In genomic region chr4:42865572-42866189, GRCh38 we compare ENCODE assay signal across 8 cellular contexts. TPM values are rescaled to one million over a fixed set of nuclear protein-coding genes. Genes with fewer than 3 reads are reported as not detected.
DNase-seq lines count a peak whose midpoint lies in the region; ATAC-seq and TF ChIP-seq lines count a peak whose summit lies in the region.

No MANE protein-coding gene starts in this region.

- no peaks in the 10 kb centered on the region for H3K4me1 ChIP-seq in fibroblast of lung (ENCODE audit: control insufficient read depth, extremely low read depth, insufficient read depth, low read length)
- no peaks in the 10 kb centered on the region for H3K4me1 ChIP-seq in osteoblast (ENCODE audit: insufficient read depth, low read length)

- no peaks in the 10 kb centered on the region for H3K4me1 Mint-ChIP-seq in activated CD8-positive, alpha-beta T cell treated with anti-CD3 and anti-CD28 coated beads, Interleukin-2, amount 10 ng/mL, durations not matched to agents 7 days and 5 days (ENCODE audit: low read depth)

- POLR2A ChIA-PET in activated CD8-positive, alpha-beta T cell treated with anti-CD3 and anti-CD28 coated beads, Interleukin-2, amount 10 ng/mL, durations not matched to agents 7 days and 5 days (lab: Charles Lee): no interaction called here

- TF ChIP-seq CTCF in GM12872 (IDR thresholded peaks at IDR 0.05; ENCODE audit: insufficient read depth, low read depth, low read length) (peak; percentile 71), fibroblast of lung (conservative IDR thresholded peaks at IDR 0.05 in 1 of 2, IDR thresholded peaks at IDR 0.05 in 1 of 2; ENCODE audit: low read depth in 1 of 2, low read length in 2 of 2) (peak; percentile 67 to 70), osteoblast (IDR thresholded peaks at IDR 0.05; ENCODE audit: extremely low read depth, low read depth, low read length) (peak; percentile 60)

- no peak overlapping the region for H3K27ac Mint-ChIP-seq in activated CD8-positive, alpha-beta T cell treated with anti-CD3 and anti-CD28 coated beads, Interleukin-2, amount 10 ng/mL, durations not matched to agents 7 days and 5 days

- peaks cover 10% of the 10 kb centered on the region for H3K27me3 Mint-ChIP-seq in activated CD8-positive, alpha-beta T cell treated with anti-CD3 and anti-CD28 coated beads, Interleukin-2, amount 10 ng/mL, durations not matched to agents 7 days and 5 days (ENCODE audit: low read depth)

- CTCF ChIA-PET in activated CD8-positive, alpha-beta T cell treated with anti-CD3 and anti-CD28 coated beads, Interleukin-2, amount 10 ng/mL, durations not matched to agents 7 days and 5 days (lab: Charles Lee): interaction anchor here (1.0 to 1.8 kb wide), 6 partner anchors 297 to 494 kb away, joined by 3 to 16 read pairs (median 3); no protein-coding TSS in a partner anchor

- H3K36me3 ChIP-seq in fibroblast of lung (ENCODE audit: control insufficient read depth, insufficient read depth, low read length) (no peaks in the 10 kb centered on the region), osteoblast (ENCODE audit: insufficient read depth, low read length) (no peaks in the 10 kb centered on the region)

- H4K20me1 ChIP-seq in fibroblast of lung (ENCODE audit: control insufficient read depth, extremely low read depth, insufficient read depth, low read length) (no peaks in the 10 kb centered on the region), osteoblast (ENCODE audit: insufficient read depth, low read length) (no peaks in the 10 kb centered on the region)

- no peaks in the 10 kb centered on the region for H3K36me3 Mint-ChIP-seq in activated CD8-positive, alpha-beta T cell treated with anti-CD3 and anti-CD28 coated beads, Interleukin-2, amount 10 ng/mL, durations not matched to agents 7 days and 5 days (ENCODE audit: low read depth)

- peak; percentile 68 for ATAC-seq in HG03103 (IDR thresholded peaks at IDR 0.05; ENCODE audit: low read depth, unreplicated experiment)
- peak; percentile 44 for ATAC-seq in activated CD8-positive, alpha-beta T cell treated with anti-CD3 and anti-CD28 coated beads, Interleukin-2, amount 10 ng/mL, durations not matched to agents 7 days and 5 days

- no peak overlapping the region for H3K27ac ChIP-seq in fibroblast of lung (ENCODE audit: insufficient read depth, low read length)
- H3K27ac ChIP-seq in osteoblast (ENCODE audit: low read depth, low read length): no peak overlapping the region

- H3K9me3 ChIP-seq in fibroblast of lung (ENCODE audit: control insufficient read depth, insufficient read depth, low read depth, low read length) (no peaks in the 10 kb centered on the region), osteoblast (ENCODE audit: low read depth, low read length) (no peaks in the 10 kb centered on the region)

- H3K79me2 ChIP-seq in fibroblast of lung (ENCODE audit: control insufficient read depth, insufficient read depth, low read length) (no peaks in the 10 kb centered on the region), osteoblast (ENCODE audit: insufficient read depth, low read length) (no peaks in the 10 kb centered on the region)

- no peak overlapping the region for H3K4me2 ChIP-seq in fibroblast of lung (ENCODE audit: extremely low read depth, insufficient read depth, low read length)
- H3K4me2 ChIP-seq in osteoblast (ENCODE audit: insufficient read depth, low read length): no peak overlapping the region

- H3K27me3 ChIP-seq in fibroblast of lung (ENCODE audit: control insufficient read depth, insufficient read depth, low read length): no peaks in the 10 kb centered on the region
- no peaks in the 10 kb centered on the region for H3K27me3 ChIP-seq in osteoblast (ENCODE audit: insufficient read depth, low read length)

- H3K9ac ChIP-seq in fibroblast of lung (ENCODE audit: insufficient read depth, low read length): no peak overlapping the region

- H3K4me3 ChIP-seq in fibroblast of lung (replicated peaks in 1 of 4; ENCODE audit: control extremely low read depth in 1 of 4, insufficient read depth in 1 of 4, low read depth in 3 of 4, low read length in 4 of 4) (no peak overlapping the region), osteoblast (ENCODE audit: insufficient read depth, low read length) (no peak overlapping the region)

- DNase-seq in AG08395 (ENCODE audit: low spot score): peak; percentile 41
- DNase-seq in NCI-H526 (lab: John Stamatoyannopoulos, UW): peak; percentile 18 to 74
- peak; percentile 72 for DNase-seq in activated CD8-positive, alpha-beta T cell treated with anti-CD3 and anti-CD28 coated beads, Interleukin-2, amount 10 ng/mL, durations not matched to agents 7 days and 5 days
- peak; percentile 24 to 62 for DNase-seq in fibroblast of lung (ENCODE audit: low read depth in 2 of 2)
- peak; percentile 69 for DNase-seq in osteoblast (ENCODE audit: insufficient read length, low spot score, missing footprints)
- DNase-seq in mesenteric fat pad (ENCODE audit: low spot score): no peak

- no peak overlapping the region for H3K4me3 Mint-ChIP-seq in activated CD8-positive, alpha-beta T cell treated with anti-CD3 and anti-CD28 coated beads, Interleukin-2, amount 10 ng/mL, durations not matched to agents 7 days and 5 days

- H2AFZ ChIP-seq in fibroblast of lung (ENCODE audit: low read length) (no peak overlapping the region), osteoblast (ENCODE audit: low read length) (no peak overlapping the region)

- no peaks in the 10 kb centered on the region for H3K9me3 Mint-ChIP-seq in activated CD8-positive, alpha-beta T cell treated with anti-CD3 and anti-CD28 coated beads, Interleukin-2, amount 10 ng/mL, durations not matched to agents 7 days and 5 days (ENCODE audit: insufficient read depth)

RNA-seq across cellular contexts. Expression of gene GRXCR1, which starts 26.8 kb away (rescaled TPM):
- not detected for total RNA-seq in activated CD8-positive, alpha-beta T cell treated with anti-CD3 and anti-CD28 coated beads, Interleukin-2, amount 10 ng/mL, durations not matched to agents 7 days and 5 days
- not detected in 2 replicates for total RNA-seq in fibroblast of lung
- polyA plus RNA-seq in fibroblast of lung: not detected in 2 replicates
- polyA plus RNA-seq in fibroblast of lung (2012): not detected in 2 replicates
- not detected in 2 replicates for polyA minus RNA-seq in fibroblast of lung (ENCODE audit: low replicate concordance)
- total RNA-seq in osteoblast: not detected in 2 replicates
- not detected for total RNA-seq in mesenteric fat pad
